In genomic region chr6:176766-177165, GRCh38 we compare ENCODE assay signal across 8 cellular contexts.
"Had no signal": no experiment of that assay in that cellular context is flagged by ENCODE, and none has a peak within 500 bp of the region (broad histone marks: within the 10 kb centered on the region; RNA-seq: fewer than 3 reads in every experiment).

No MANE protein-coding gene starts in this region.

- H3K4me3 ChIP-seq: GM12878 had no signal

- ATAC-seq: GM12878 had no signal

- DNase-seq: GDM1, GF-D8 had no signal

- FAIRE-seq: G401.6, GM12878, GM12891, GM12892, GM18507, GM19239 had no signal
